23 cellular contexts compared by ENCODE assay signal in the genomic region with DNA sequence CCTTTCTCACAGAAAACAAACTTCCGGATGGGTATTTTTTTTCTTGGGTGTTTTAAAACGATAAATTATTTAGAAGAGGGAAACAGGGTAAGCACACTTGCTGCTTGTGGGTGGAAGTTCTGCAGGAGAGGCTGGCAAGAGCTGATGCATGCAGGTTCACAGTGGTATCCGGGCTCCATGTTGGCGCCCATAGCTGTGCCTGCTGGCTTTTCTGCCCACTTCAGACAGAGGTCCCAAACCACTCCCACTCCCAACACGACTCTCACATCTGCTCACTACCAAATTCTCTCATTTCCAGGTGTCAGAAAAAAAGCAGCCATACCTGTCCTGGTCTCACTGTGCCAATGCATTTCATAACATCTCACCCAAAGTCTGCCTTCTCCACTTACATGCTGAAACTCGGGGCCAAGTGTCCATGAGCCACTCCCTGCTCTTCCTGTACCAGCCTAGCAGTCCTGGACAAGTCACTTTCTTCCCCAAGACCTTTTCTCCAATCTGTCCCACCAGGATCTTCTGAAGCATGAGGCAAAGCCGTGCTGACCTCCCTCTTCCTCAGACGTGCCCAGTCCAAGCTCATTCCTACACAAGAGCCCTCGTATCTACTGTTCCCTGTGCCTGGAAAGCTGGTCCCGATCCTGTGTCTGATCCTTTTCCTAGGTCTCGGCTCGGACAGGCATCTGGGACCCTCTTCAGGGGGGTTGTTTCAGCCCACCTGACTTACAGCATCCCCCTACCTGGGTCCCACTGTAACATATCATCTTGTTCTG. TPM values are rescaled to one million over a fixed set of nuclear protein-coding genes. Genes with fewer than 3 reads are reported as not detected.
DNase-seq lines count a peak whose midpoint lies in the region; ATAC-seq and TF ChIP-seq lines count a peak whose summit lies in the region.
"Had no signal": no experiment of that assay in that cellular context is flagged by ENCODE, and none has a peak within 500 bp of the region (broad histone marks: within the 10 kb centered on the region; RNA-seq: fewer than 3 reads in every experiment).

No MANE protein-coding gene starts in this region.

- H3K4me1 ChIP-seq in lower lobe of right lung (peaks cover 16% of the 10 kb centered on the region), adrenal gland (replicated peaks in 1 of 2) (no peaks in the 10 kb centered on the region)

- H3K36me3 ChIP-seq in lower lobe of right lung = no peaks in the 10 kb centered on the region
- H3K36me3 ChIP-seq in adrenal gland (replicated peaks in 1 of 2) = no peaks in the 10 kb centered on the region

- H3K27ac ChIP-seq in HL-60 (replicated peaks) (peak overlapping the region; percentile 94), lower lobe of right lung (no peak overlapping the region), adrenal gland (no peak overlapping the region)
- H3K27ac ChIP-seq: C4-2B had no signal

- WGBS in adrenal gland, 4 donors = 52 to 62% (median 56%) methylated on average over 12 of the region's 12 CpGs

- peaks cover 22 to 34% of the 10 kb centered on the region in 2 donors for H3K36me3 Mint-ChIP-seq in CD14-positive monocyte
- H3K36me3 Mint-ChIP-seq in stimulated activated memory B cell treated with anti-CD40 and anti-IgM and Interleukin-4, amounts not matched to agents 10 μg/mL and 1 μg/mL and 100 μg/mL, for 72 hours = no peaks in the 10 kb centered on the region

- peaks cover 0 to 2% (median 0%) of the 10 kb centered on the region in 7 donors for H3K9me3 Mint-ChIP-seq in CD14-positive monocyte
- H3K9me3 Mint-ChIP-seq in stimulated activated memory B cell treated with anti-CD40 and anti-IgM and Interleukin-4, amounts not matched to agents 10 μg/mL and 1 μg/mL and 100 μg/mL, for 72 hours = peaks cover 3% of the 10 kb centered on the region
- H3K9me3 Mint-ChIP-seq: HFFc6 had no signal

- intact Hi-C loops in CD14-positive monocyte (cut with micrococcal nuclease) = loop anchor here (5.0 kb wide), 2 partner anchors 34 to 39 kb away; no protein-coding TSS in a partner anchor
- intact Hi-C loops in lower lobe of right lung (cut with DNase I) = no loop called here
- intact Hi-C loops in adrenal gland (cut with DNase I) = no loop called here

- DNase-seq in CD14-positive monocyte (ENCODE audit: low spot score) (no peak), HL-60 (ENCODE audit: low read depth in 1 of 2, low spot score in 1 of 2) (no peak), lower lobe of right lung (no peak), MV-4-11 (lab: John Stamatoyannopoulos, UW) (no peak), adrenal gland (no peak)
- DNase-seq in stimulated activated naive CD4-positive, alpha-beta T cell (lab: John Stamatoyannopoulos, UW) = no peak
- DNase-seq: DMS53; GDM1; HFFc6; KG1; NCI-H1105; NCI-H146; NCI-H2029; NCI-H226; NCI-H510A treated with DMSO at 0.1 percent for 48 hours; NCI-H748 treated with DMSO at 0.1 percent for 48 hours; NK-92 treated with Interleukin-12 subunit alpha and Interleukin-12 subunit beta, amount 100 ng/mL, for 24 hours; SIG-M5; SK-N-SH had no signal

- no peak for TF ChIP-seq POLR2A in adrenal gland (IDR thresholded peaks at IDR 0.05)

- H3K9me3 ChIP-seq in lower lobe of right lung (no peaks in the 10 kb centered on the region), adrenal gland (replicated peaks in 1 of 3) (no peaks in the 10 kb centered on the region)
- H3K9me3 ChIP-seq: SK-N-SH had no signal

- H3K27me3 ChIP-seq in HL-60 (ENCODE audit: insufficient read depth, poor library complexity, severe bottlenecking) (no peaks in the 10 kb centered on the region), lower lobe of right lung (ENCODE audit: low read depth) (peaks cover 5% of the 10 kb centered on the region), adrenal gland (no peaks in the 10 kb centered on the region)

- peak overlapping the region; percentile 83 to 99 (median 97) for H3K27ac Mint-ChIP-seq in CD14-positive monocyte
- H3K27ac Mint-ChIP-seq in stimulated activated memory B cell treated with anti-CD40 and anti-IgM and Interleukin-4, amounts not matched to agents 10 μg/mL and 1 μg/mL and 100 μg/mL, for 72 hours = peak overlapping the region; percentile 3
- H3K27ac Mint-ChIP-seq: HFFc6 had no signal

- peaks cover 65% of the 10 kb centered on the region for H3K4me1 Mint-ChIP-seq in CD14-positive monocyte
- peaks cover 30% of the 10 kb centered on the region for H3K4me1 Mint-ChIP-seq in stimulated activated memory B cell treated with anti-CD40 and anti-IgM and Interleukin-4, amounts not matched to agents 10 μg/mL and 1 μg/mL and 100 μg/mL, for 72 hours

- peak overlapping the region; percentile 96 to 100 for H3K4me3 Mint-ChIP-seq in CD14-positive monocyte
- no peak overlapping the region for H3K4me3 Mint-ChIP-seq in stimulated activated memory B cell treated with anti-CD40 and anti-IgM and Interleukin-4, amounts not matched to agents 10 μg/mL and 1 μg/mL and 100 μg/mL, for 72 hours
- H3K4me3 Mint-ChIP-seq: HFFc6 had no signal

- no peak for ATAC-seq in lower lobe of right lung
- ATAC-seq in stimulated activated memory B cell treated with anti-CD40 and anti-IgM and Interleukin-4, amounts not matched to agents 10 μg/mL and 1 μg/mL and 100 μg/mL, for 72 hours = no peak
- ATAC-seq: Panc1 had no signal

- H3K4me3 ChIP-seq in HL-60 (replicated peaks; ENCODE audit: insufficient read depth, low read length) (peak overlapping the region; percentile 94), lower lobe of right lung (peak overlapping the region; percentile 42), adrenal gland (no peak overlapping the region)

- TF ChIP-seq CTCF in CD14-positive monocyte (IDR thresholded peaks at IDR 0.05) (no peak), HL-60 (IDR thresholded peaks at IDR 0.05; ENCODE audit: insufficient read depth, low read length) (no peak), lower lobe of right lung (IDR thresholded peaks at IDR 0.05) (no peak), adrenal gland (IDR thresholded peaks at IDR 0.05) (no peak)

- peaks cover 1 to 4% (median 3%) of the 10 kb centered on the region in 3 donors for H3K27me3 Mint-ChIP-seq in CD14-positive monocyte (ENCODE audit: low read depth in 3 of 3)
- H3K27me3 Mint-ChIP-seq in stimulated activated memory B cell treated with anti-CD40 and anti-IgM and Interleukin-4, amounts not matched to agents 10 μg/mL and 1 μg/mL and 100 μg/mL, for 72 hours = peaks cover 7% of the 10 kb centered on the region

RNA-seq across cellular contexts. Expression of a gene that starts 1.5 kb away (rescaled TPM):
- polyA plus RNA-seq in CD14-positive monocyte (100 to 1,000 TPM; 112 to 175 TPM), adrenal gland (1 to 10 TPM in 2 of 3 donors, under 1 TPM in 1; 0.68 to 6.3 (median 1.0) TPM)
- total RNA-seq in lower lobe of right lung (66.2 TPM), adrenal gland (1 to 10 TPM in 6 of 8 donors, under 1 TPM in 1, not detected in 1; 0.88 to 6.3 (median 1.5) TPM)
- total RNA-seq: HFFc6, HT1080 had no signal
- polyA plus RNA-seq: SK-N-SH had no signal

RNA-seq across cellular contexts. Expression of a gene that starts 25.8 kb away (rescaled TPM):
- polyA plus RNA-seq in CD14-positive monocyte (10 to 100 TPM; 26.8 to 40.9 TPM), adrenal gland (1 to 10 TPM in 2 of 3 donors, under 1 TPM in 1; 0.57 to 2.3 (median 2.0) TPM)
- total RNA-seq in lower lobe of right lung (7.4 TPM), adrenal gland (1 to 10 TPM; 2.1 to 6.6 (median 3.6) TPM)

RNA-seq across cellular contexts. Expression of a gene that starts 37.2 kb away (rescaled TPM):
- polyA plus RNA-seq in CD14-positive monocyte (100 to 1,000 TPM; 131 to 149 TPM), adrenal gland (100 to 1,000 TPM in 1 of 3 donors, 10 to 100 TPM in 2; 45.9 to 277 (median 57.8) TPM)
- total RNA-seq in lower lobe of right lung (35.7 TPM), adrenal gland (100 to 1,000 TPM; 146 to 277 (median 226) TPM)

Comparison
In these comparisons a context has a peak if more than half of its experiments do, and no peak if none do; other contexts are left out.
1. H3K4me3 ChIP-seq: peak in HL-60 (single experiment) and lower lobe of right lung (single experiment); none in adrenal gland (0 of 4).
2. intact Hi-C loops: an anchor here in CD14-positive monocyte (5.0 kb wide); none called in lower lobe of right lung and adrenal gland.